ENCODE assay signal across 13 cellular contexts in genomic region chr18:75827781-75828274, GRCh38.
"Had no signal": no experiment of that assay in that cellular context is flagged by ENCODE, and none has a peak within 500 bp of the region (broad histone marks: within the 10 kb centered on the region; RNA-seq: fewer than 3 reads in every experiment).

No MANE protein-coding gene starts in this region.

- H3K27me3 ChIP-seq: foreskin keratinocyte, tibial nerve had no signal

- DNase-seq: activated naive CD4-positive, alpha-beta T cell; anterior cingulate cortex; cortex of kidney; effector CD4-positive, alpha-beta T cell; foreskin keratinocyte; left ventricle myocardium inferior; stimulated activated CD4-positive, alpha-beta T cell treated with anti-CD3 and anti-CD28 coated beads, Interleukin-15, amount 100 ng/mL, for 24 hours; stimulated activated CD4-positive, alpha-beta T cell treated with anti-CD3 and anti-CD28 coated beads, Interleukin-4, amount 100 ng/mL, for 24 hours; stimulated activated naive CD4-positive, alpha-beta T cell treated with Interleukin-2 at 50 U/mL for 16 hours; substantia nigra; SW 1271 had no signal

- ATAC-seq: foreskin keratinocyte; natural killer cell treated with Interleukin-12 subunit alpha and Interleukin-12 subunit beta and Interleukin-15 and Interleukin-18, amount 100 ng/mL, for 72 hours had no signal

- H3K27ac ChIP-seq: foreskin keratinocyte, left ventricle myocardium inferior, tibial nerve had no signal

- H3K4me1 ChIP-seq: foreskin keratinocyte, left ventricle myocardium inferior, tibial nerve had no signal

- H3K9me3 ChIP-seq: tibial nerve had no signal

- H3K36me3 ChIP-seq: left ventricle myocardium inferior, tibial nerve had no signal

- H3K4me3 ChIP-seq: left ventricle myocardium inferior, tibial nerve had no signal
